In genomic region chr16:89549007-89549700, GRCh38 we compare ENCODE assay signal across 22 cellular contexts. TPM values are rescaled to one million over a fixed set of nuclear protein-coding genes. Genes with fewer than 3 reads are reported as not detected.
DNase-seq lines count a peak whose midpoint lies in the region; ATAC-seq and TF ChIP-seq lines count a peak whose summit lies in the region.
"Had no signal": no experiment of that assay in that cellular context is flagged by ENCODE, and none has a peak within 500 bp of the region (broad histone marks: within the 10 kb centered on the region; RNA-seq: fewer than 3 reads in every experiment).

No MANE protein-coding gene starts in this region.

- no peaks in the 10 kb centered on the region for H3K9me3 ChIP-seq in CD8-positive, alpha-beta T cell (ENCODE audit: low read length)
- H3K9me3 ChIP-seq in A673 (ENCODE audit: low read depth, low read length, poor library complexity, severe bottlenecking) = no peaks in the 10 kb centered on the region
- H3K9me3 ChIP-seq: ascending aorta, uterus had no signal

- peaks cover 23% of the 10 kb centered on the region for H3K4me1 Mint-ChIP-seq in CD8-positive, alpha-beta T cell (ENCODE audit: low read depth)
- peaks cover 7% of the 10 kb centered on the region for H3K4me1 Mint-ChIP-seq in activated CD4-positive, alpha-beta memory T cell treated with anti-CD3 and anti-CD28 coated beads, Interleukin-2, amount 10 ng/mL, durations not matched to agents 7 days and 5 days
- H3K4me1 Mint-ChIP-seq: nephron had no signal

- no peaks in the 10 kb centered on the region for H3K27me3 ChIP-seq in CD8-positive, alpha-beta T cell (ENCODE audit: insufficient read depth, low read length)
- no peaks in the 10 kb centered on the region for H3K27me3 ChIP-seq in A673 (replicated peaks; ENCODE audit: insufficient read depth, low read depth, low read length, poor library complexity)
- H3K27me3 ChIP-seq: ascending aorta, uterus had no signal

- no TSS peak for BruUV-seq in A673 (replicated peaks; lab: Mats Ljungman, UMichigan)

- H3K27ac Mint-ChIP-seq in CD8-positive, alpha-beta T cell = peak overlapping the region; percentile 93
- peak overlapping the region; percentile 52 for H3K27ac Mint-ChIP-seq in activated CD4-positive, alpha-beta memory T cell treated with anti-CD3 and anti-CD28 coated beads, Interleukin-2, amount 10 ng/mL, durations not matched to agents 7 days and 5 days
- H3K27ac Mint-ChIP-seq: HFFc6, nephron had no signal

- ATAC-seq in activated CD4-positive, CD25-positive, alpha-beta regulatory T cell treated with anti-CD3 and anti-CD28 coated beads, Interleukin-2, amount 50 U/mL, for 24 hours = peak; percentile 33 to 47
- peak; percentile 83 for ATAC-seq in CD8-positive, alpha-beta T cell
- ATAC-seq: left cardiac atrium had no signal

- DNase-seq in activated CD4-positive, CD25-positive, alpha-beta regulatory T cell treated with anti-CD3 and anti-CD28 coated beads, Interleukin-2, amount 50 U/mL, for 72 hours = no peak
- DNase-seq in CD8-positive, alpha-beta T cell = peak in 4 of 7 experiments; percentile 32 to 57 (median 54)
- no peak for DNase-seq in activated CD4-positive, alpha-beta memory T cell treated with anti-CD3 and anti-CD28 coated beads, Interleukin-2, amount 10 ng/mL, durations not matched to agents 7 days and 5 days
- peak; percentile 59 for DNase-seq in central memory CD4-positive, alpha-beta T cell
- DNase-seq in epidermal melanocyte (ENCODE audit: insufficient read length, low spot score) (no peak), Ammon's horn (ENCODE audit: low spot score) (no peak), A673 (ENCODE audit: low spot score) (no peak)
- DNase-seq: 8988T; activated effector memory CD4-positive, alpha-beta T cell treated with Interleukin-2 at 50 U/mL for 16 hours; effector CD8-positive, alpha-beta T cell; HFFc6; left cardiac atrium; mesenchymal stem cell; NCI-H187 treated with DMSO at 0.1 percent for 48 hours; NCI-H226; stimulated activated CD4-positive, alpha-beta T cell treated with anti-CD3 and anti-CD28 coated beads, Interleukin-2, amount 100 ng/mL, for 24 hours; uterus had no signal

- peaks cover 72% of the 10 kb centered on the region for H3K36me3 Mint-ChIP-seq in CD8-positive, alpha-beta T cell
- peaks cover 18% of the 10 kb centered on the region for H3K36me3 Mint-ChIP-seq in activated CD4-positive, alpha-beta memory T cell treated with anti-CD3 and anti-CD28 coated beads, Interleukin-2, amount 10 ng/mL, durations not matched to agents 7 days and 5 days (ENCODE audit: low read depth)

- H3K9me3 Mint-ChIP-seq in CD8-positive, alpha-beta T cell = no peaks in the 10 kb centered on the region
- no peaks in the 10 kb centered on the region for H3K9me3 Mint-ChIP-seq in activated CD4-positive, alpha-beta memory T cell treated with anti-CD3 and anti-CD28 coated beads, Interleukin-2, amount 10 ng/mL, durations not matched to agents 7 days and 5 days
- H3K9me3 Mint-ChIP-seq: HFFc6, nephron had no signal

- H3K4me3 ChIP-seq in CD8-positive, alpha-beta T cell (ENCODE audit: low read depth, low read length) = peak overlapping the region; percentile 13
- H3K4me3 ChIP-seq in A673 (ENCODE audit: low read depth, low read length, poor library complexity, severe bottlenecking) = no peak overlapping the region
- H3K4me3 ChIP-seq: ascending aorta, uterus had no signal

- H3K36me3 ChIP-seq in CD8-positive, alpha-beta T cell (ENCODE audit: insufficient read depth, low read length) = peaks cover 12% of the 10 kb centered on the region
- H3K36me3 ChIP-seq in A673 (ENCODE audit: insufficient read depth, low read length, poor library complexity, severe bottlenecking) = peaks cover 6% of the 10 kb centered on the region
- H3K36me3 ChIP-seq: uterus had no signal

- peak overlapping the region; percentile 67 for H3K4me3 Mint-ChIP-seq in CD8-positive, alpha-beta T cell
- no peak overlapping the region for H3K4me3 Mint-ChIP-seq in activated CD4-positive, alpha-beta memory T cell treated with anti-CD3 and anti-CD28 coated beads, Interleukin-2, amount 10 ng/mL, durations not matched to agents 7 days and 5 days
- H3K4me3 Mint-ChIP-seq: HFFc6, nephron had no signal

- POLR2A ChIA-PET in CD8-positive, alpha-beta T cell (lab: Charles Lee) = interaction anchor here (0.8 to 3.4 kb wide), 6 partner anchors 10 to 305 kb away, joined by 3 to 11 read pairs (median 3); partner anchors contain the start of gene SPG7
- POLR2A ChIA-PET in activated CD4-positive, alpha-beta memory T cell treated with anti-CD3 and anti-CD28 coated beads, Interleukin-2, amount 10 ng/mL, durations not matched to agents 7 days and 5 days (lab: Charles Lee) = interaction anchor here (1.6 kb wide), 1 partner anchor 41 kb away, joined by 11 read pairs; the partner anchor contains the start of gene SPG7
- POLR2A ChIA-PET in A673 (lab: Charles Lee; ENCODE audit: low non-redundant PET) = no interaction called here

- no peaks in the 10 kb centered on the region for H3K27me3 Mint-ChIP-seq in CD8-positive, alpha-beta T cell (ENCODE audit: low read depth)
- H3K27me3 Mint-ChIP-seq in activated CD4-positive, alpha-beta memory T cell treated with anti-CD3 and anti-CD28 coated beads, Interleukin-2, amount 10 ng/mL, durations not matched to agents 7 days and 5 days = no peaks in the 10 kb centered on the region

- H3K4me1 ChIP-seq in CD8-positive, alpha-beta T cell (ENCODE audit: insufficient read depth, low read length) = peaks cover 23% of the 10 kb centered on the region
- no peaks in the 10 kb centered on the region for H3K4me1 ChIP-seq in A673 (ENCODE audit: insufficient read depth, low read length, poor library complexity, severe bottlenecking)
- H3K4me1 ChIP-seq: ascending aorta, uterus had no signal

- CTCF ChIA-PET in CD8-positive, alpha-beta T cell (lab: Charles Lee) = interaction anchor here (1.3 to 1.6 kb wide), 4 partner anchors 8 to 78 kb away, joined by 3 to 6 read pairs (median 4); no protein-coding TSS in a partner anchor
- CTCF ChIA-PET in activated CD4-positive, alpha-beta memory T cell treated with anti-CD3 and anti-CD28 coated beads, Interleukin-2, amount 10 ng/mL, durations not matched to agents 7 days and 5 days (lab: Charles Lee) = interaction anchor here (1.1 to 1.5 kb wide), 4 partner anchors 8 to 17 kb away, joined by 3 to 5 read pairs (median 3); no protein-coding TSS in a partner anchor
- CTCF ChIA-PET in A673 (lab: Charles Lee) = interaction anchor here (0.6 kb wide), 1 partner anchor 51 kb away, joined by 5 read pairs; no protein-coding TSS in a partner anchor

- intact Hi-C loops in CD8-positive, alpha-beta T cell (cut with DNase I, micrococcal nuclease) = loop anchor here in 1 of 2 experiments (1.0 kb wide), 1 partner anchor 15 kb away; no protein-coding TSS in a partner anchor
- intact Hi-C loops in A673 (cut with micrococcal nuclease; ENCODE audit: unreplicated experiment) = no loop called here

- TF ChIP-seq CTCF in CD8-positive, alpha-beta T cell (IDR thresholded peaks at IDR 0.05) = no peak
- no peak for TF ChIP-seq CTCF in A673 (conservative IDR thresholded peaks at IDR 0.05; ENCODE audit: low read depth, low read length)

- H3K27ac ChIP-seq in CD8-positive, alpha-beta T cell (ENCODE audit: low read depth, low read length) = peak overlapping the region; percentile 33
- no peak overlapping the region for H3K27ac ChIP-seq in A673 (ENCODE audit: low read depth, low read length, poor library complexity, severe bottlenecking)
- H3K27ac ChIP-seq: ascending aorta, KMS-11, uterus had no signal

RNA-seq across cellular contexts. Expression of gene RPL13, which starts 11.3 kb away (rescaled TPM):
- total RNA-seq in CD8-positive, alpha-beta T cell = 1,000 to 10,000 TPM; 4,632 to 4,668 TPM
- 1,000 to 10,000 TPM; 2,083 to 2,114 TPM for total RNA-seq in activated CD4-positive, alpha-beta memory T cell treated with anti-CD3 and anti-CD28 coated beads, Interleukin-2, amount 10 ng/mL, durations not matched to agents 7 days and 5 days
- 2,140 and 2,205 TPM in 2 replicates for total RNA-seq in A673 (2021)

RNA-seq across cellular contexts. Expression of gene CPNE7, which starts 26.4 kb away (rescaled TPM):
- 1 to 10 TPM in 1 of 2 experiments, under 1 TPM in 1; 0.72 to 1.8 TPM for total RNA-seq in CD8-positive, alpha-beta T cell
- total RNA-seq in activated CD4-positive, alpha-beta memory T cell treated with anti-CD3 and anti-CD28 coated beads, Interleukin-2, amount 10 ng/mL, durations not matched to agents 7 days and 5 days = 1 to 10 TPM; 3.3 to 4.4 TPM
- total RNA-seq in A673 (2021) = 108 and 109 TPM in 2 replicates
- total RNA-seq: ascending aorta, left cardiac atrium, subcutaneous adipose tissue had no signal

RNA-seq across cellular contexts. Expression of gene SPG7, which starts 41.0 kb away (rescaled TPM):
- 100 to 1,000 TPM; 159 to 180 TPM for total RNA-seq in CD8-positive, alpha-beta T cell
- total RNA-seq in activated CD4-positive, alpha-beta memory T cell treated with anti-CD3 and anti-CD28 coated beads, Interleukin-2, amount 10 ng/mL, durations not matched to agents 7 days and 5 days = 10 to 100 TPM; 73.9 to 77.9 TPM
- 100 and 113 TPM in 2 replicates for total RNA-seq in A673 (2021)

RNA-seq across cellular contexts. Expression of gene ANKRD11, which starts 58.8 kb away (rescaled TPM):
- total RNA-seq in CD8-positive, alpha-beta T cell = 100 to 1,000 TPM; 257 to 260 TPM
- 100 to 1,000 TPM; 199 to 208 TPM for total RNA-seq in activated CD4-positive, alpha-beta memory T cell treated with anti-CD3 and anti-CD28 coated beads, Interleukin-2, amount 10 ng/mL, durations not matched to agents 7 days and 5 days
- total RNA-seq in A673 (2021) = 217 and 248 TPM in 2 replicates

Comparison
In these comparisons a context has a peak if more than half of its experiments do, and no peak if none do; other contexts are left out.
1. DNase-seq: peak in CD8-positive, alpha-beta T cell (4 of 7) and central memory CD4-positive, alpha-beta T cell (single experiment); none in activated CD4-positive, CD25-positive, alpha-beta regulatory T cell treated with anti-CD3 and anti-CD28 coated beads, Interleukin-2, amount 50 U/mL, for 72 hours (single experiment), activated CD4-positive, alpha-beta memory T cell treated with anti-CD3 and anti-CD28 coated beads, Interleukin-2, amount 10 ng/mL, durations not matched to agents 7 days and 5 days (single experiment), epidermal melanocyte (single experiment), Ammon's horn (single experiment) and A673 (single experiment).
2. RNA of gene CPNE7, which starts 26.4 kb away (total RNA-seq): 108 to 109 TPM in A673; 3.3 to 4.4 TPM in activated CD4-positive, alpha-beta memory T cell treated with anti-CD3 and anti-CD28 coated beads, Interleukin-2, amount 10 ng/mL, durations not matched to agents 7 days and 5 days and 0.72 to 1.8 TPM in CD8-positive, alpha-beta T cell; every median in the first group is over 10 times any median in the second.